8 cellular contexts compared by ENCODE assay signal in genomic region chrX:20267924-20268701, GRCh38. TPM values are rescaled to one million over a fixed set of nuclear protein-coding genes. Genes with fewer than 3 reads are reported as not detected.
DNase-seq lines count a peak whose midpoint lies in the region; ATAC-seq and TF ChIP-seq lines count a peak whose summit lies in the region.

No MANE protein-coding gene starts in this region.

- no peak for ATAC-seq in HG03460 (IDR thresholded peaks at IDR 0.05; ENCODE audit: unreplicated experiment)

- WGBS in esophagus squamous epithelium, 2 donors: 13 to 49% methylated on average over 3 to 13 of the region's 54 CpGs

- H3K9me3 ChIP-seq in esophagus squamous epithelium (no peaks in the 10 kb centered on the region), muscle layer of colon (ENCODE audit: low read length) (no peaks in the 10 kb centered on the region), uterus (no peaks in the 10 kb centered on the region)

- intact Hi-C loops in esophagus squamous epithelium (cut with DNase I): no loop called here
- intact Hi-C loops in uterus (cut with DNase I; ENCODE audit: low total_unique reads): no loop called here

- peak overlapping the region; percentile 25 for H3K9ac ChIP-seq in muscle layer of colon (ENCODE audit: low read length)

- H3K27me3 ChIP-seq in esophagus squamous epithelium (no peaks in the 10 kb centered on the region), muscle layer of colon (ENCODE audit: control insufficient read depth in 1 of 2, insufficient read depth in 2 of 2, low read length in 2 of 2) (peaks cover 0 to 11% of the 10 kb centered on the region in 2 donors), uterus (no peaks in the 10 kb centered on the region)

- H3K4me1 ChIP-seq in esophagus squamous epithelium (peaks cover 0 to 24% (median 0%) of the 10 kb centered on the region in 3 donors), muscle layer of colon (ENCODE audit: insufficient read depth, low read length) (no peaks in the 10 kb centered on the region), uterus (no peaks in the 10 kb centered on the region)

- H3K36me3 ChIP-seq in esophagus squamous epithelium: no peaks in the 10 kb centered on the region
- H3K36me3 ChIP-seq in muscle layer of colon (ENCODE audit: insufficient read depth, low read length): no peaks in the 10 kb centered on the region
- no peaks in the 10 kb centered on the region for H3K36me3 ChIP-seq in uterus

- H3K4me3 ChIP-seq in esophagus squamous epithelium: peak overlapping the region; percentile 62 to 79 (median 68)
- peak overlapping the region; percentile 55 to 58 for H3K4me3 ChIP-seq in muscle layer of colon (ENCODE audit: low read depth in 1 of 2, low read length in 2 of 2)
- H3K4me3 ChIP-seq in uterus: peak overlapping the region; percentile 58 to 65

- TF ChIP-seq CTCF in esophagus squamous epithelium (IDR thresholded peaks at IDR 0.05): no peak
- TF ChIP-seq CTCF in uterus (IDR thresholded peaks at IDR 0.05): no peak

- TF ChIP-seq POLR2A in esophagus squamous epithelium (IDR thresholded peaks at IDR 0.05): no peak
- TF ChIP-seq POLR2A in uterus (IDR thresholded peaks at IDR 0.05): no peak

- peak; percentile 74 for DNase-seq in NCI-H748 (lab: John Stamatoyannopoulos, UW; ENCODE audit: unreplicated experiment)
- no peak for DNase-seq in NCI-H748 treated with DMSO at 0.1 percent for 48 hours (lab: John Stamatoyannopoulos, UW)
- peak; percentile 36 for DNase-seq in activated T-cell treated with anti-CD3 and anti-CD28 coated beads, Interleukin-2, amount 50 U/mL, for 1 hour
- DNase-seq in esophagus squamous epithelium (lab: John Stamatoyannopoulos, UW): peak; percentile 1
- DNase-seq in uterus: peak; percentile 60 to 61
- DNase-seq in A172 (ENCODE audit: low spot score): no peak

- H3K27ac ChIP-seq in esophagus squamous epithelium: peak overlapping the region; percentile 85 to 94 (median 88)
- peak overlapping the region; percentile 81 for H3K27ac ChIP-seq in muscle layer of colon (ENCODE audit: low read depth, low read length)
- H3K27ac ChIP-seq in uterus: peak overlapping the region; percentile 86 to 91

RNA-seq across cellular contexts. Expression of gene RPS6KA3, which starts 1.4 kb away (rescaled TPM):
- 10 to 100 TPM; 15.8 to 30.9 (median 29.7) TPM for total RNA-seq in esophagus squamous epithelium
- 10 to 100 TPM; 48.9 to 59.0 (median 50.6) TPM for total RNA-seq in uterus
- 56.4 and 62.5 TPM in 2 replicates for total RNA-seq in A172 (2014; rRNA removed; shearing (Covaris generic))

Comparison
In these comparisons a context has a peak if more than half of its experiments do, and no peak if none do; other contexts are left out.
1. DNase-seq: peak in NCI-H748 (single experiment), activated T-cell treated with anti-CD3 and anti-CD28 coated beads, Interleukin-2, amount 50 U/mL, for 1 hour (single experiment), esophagus squamous epithelium (single experiment) and uterus (2 of 2); none in NCI-H748 treated with DMSO at 0.1 percent for 48 hours (single experiment) and A172 (single experiment).
2. Peak in every context shown above with its lines, with median percentiles within 50 percentile points of each other: H3K27ac ChIP-seq and H3K4me3 ChIP-seq.